Comparison of ENCODE assay signal across 15 cellular contexts in the genomic region with DNA sequence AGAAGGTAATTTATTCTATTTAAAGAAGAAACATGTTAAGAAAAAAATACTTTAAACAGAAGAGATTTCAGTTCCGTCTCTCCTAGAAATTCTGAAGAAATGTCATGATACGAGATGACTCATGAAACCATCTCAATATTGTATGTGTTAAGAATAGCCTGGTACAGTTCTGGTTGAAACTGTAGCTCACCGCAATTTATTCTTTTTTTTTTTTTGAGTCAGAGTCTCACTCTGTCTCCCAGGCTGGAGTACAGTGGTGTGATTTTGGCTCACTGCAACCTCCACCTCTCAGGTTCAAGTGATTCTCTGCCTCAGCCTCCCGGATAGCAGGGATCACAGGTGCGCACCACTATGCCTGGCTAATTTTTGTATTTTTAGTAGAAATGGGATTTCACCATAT.
DNase-seq lines count a peak whose midpoint lies in the region; ATAC-seq and TF ChIP-seq lines count a peak whose summit lies in the region.
"Had no signal": no experiment of that assay in that cellular context is flagged by ENCODE, and none has a peak within 500 bp of the region (broad histone marks: within the 10 kb centered on the region; RNA-seq: fewer than 3 reads in every experiment).

No MANE protein-coding gene starts in this region.

- ATAC-seq in GM18519 (IDR thresholded peaks at IDR 0.05; ENCODE audit: low FRiP score, unreplicated experiment): peak; percentile 73

- H3K27me3 Mint-ChIP-seq in HFFc6 (ENCODE audit: insufficient read depth): peaks cover 3% of the 10 kb centered on the region; the same call in 1 of the 2 replicates
- peaks cover 14% of the 10 kb centered on the region for H3K27me3 Mint-ChIP-seq in glutamatergic neuron (ENCODE audit: unreplicated experiment)
- H3K27me3 Mint-ChIP-seq in nephron progenitor cell (ENCODE audit: low read depth, poor library complexity): no peaks in the 10 kb centered on the region
- H3K27me3 Mint-ChIP-seq: brain had no signal

- H3K4me3 Mint-ChIP-seq in HFFc6 (no peak overlapping the region), glutamatergic neuron (ENCODE audit: unreplicated experiment) (no peak overlapping the region), nephron progenitor cell (no peak overlapping the region)

- peaks cover 47% of the 10 kb centered on the region for H3K4me1 Mint-ChIP-seq in HFFc6 (ENCODE audit: low read depth)
- peaks cover 44% of the 10 kb centered on the region for H3K4me1 Mint-ChIP-seq in glutamatergic neuron (ENCODE audit: low read depth, unreplicated experiment)
- no peaks in the 10 kb centered on the region for H3K4me1 Mint-ChIP-seq in nephron progenitor cell

- H3K9me3 Mint-ChIP-seq in HFFc6 (no peaks in the 10 kb centered on the region), glutamatergic neuron (ENCODE audit: unreplicated experiment) (peaks cover 16% of the 10 kb centered on the region), nephron progenitor cell (no peaks in the 10 kb centered on the region)
- H3K9me3 Mint-ChIP-seq: brain had no signal

- H3K27ac Mint-ChIP-seq in HFFc6: peak overlapping the region; percentile 45
- H3K27ac Mint-ChIP-seq in glutamatergic neuron (ENCODE audit: unreplicated experiment): peak overlapping the region; percentile 94
- H3K27ac Mint-ChIP-seq in nephron progenitor cell: no peak overlapping the region

- DNase-seq in HFFc6: no peak
- DNase-seq in MV-4-11 (lab: John Stamatoyannopoulos, UW): peak; percentile 92
- no peak for DNase-seq in glutamatergic neuron
- no peak for DNase-seq in cerebellum (ENCODE audit: low spot score)
- DNase-seq in NCI-H345 (lab: John Stamatoyannopoulos, UW): no peak
- DNase-seq in OCI-M1 (lab: John Stamatoyannopoulos, UW): no peak
- no peak for DNase-seq in nephron progenitor cell
- DNase-seq: Calu3, H7, kidney, NCI-H2171, SJCRH30, trophoblast cell had no signal

- no peak for TF ChIP-seq CTCF in HFFc6 (IDR thresholded peaks at IDR 0.05)
- no peak for TF ChIP-seq CTCF in glutamatergic neuron (IDR thresholded peaks at IDR 0.05; ENCODE audit: partially characterized antibody, unreplicated experiment)
- no peak for TF ChIP-seq CTCF in nephron progenitor cell (IDR thresholded peaks at IDR 0.05)

- H3K36me3 Mint-ChIP-seq in HFFc6 (ENCODE audit: low read depth) (peaks cover 44% of the 10 kb centered on the region), glutamatergic neuron (ENCODE audit: unreplicated experiment) (no peaks in the 10 kb centered on the region), nephron progenitor cell (ENCODE audit: low read depth) (no peaks in the 10 kb centered on the region)
